Comparison of ENCODE assay signal across 17 cellular contexts in the genomic region with DNA sequence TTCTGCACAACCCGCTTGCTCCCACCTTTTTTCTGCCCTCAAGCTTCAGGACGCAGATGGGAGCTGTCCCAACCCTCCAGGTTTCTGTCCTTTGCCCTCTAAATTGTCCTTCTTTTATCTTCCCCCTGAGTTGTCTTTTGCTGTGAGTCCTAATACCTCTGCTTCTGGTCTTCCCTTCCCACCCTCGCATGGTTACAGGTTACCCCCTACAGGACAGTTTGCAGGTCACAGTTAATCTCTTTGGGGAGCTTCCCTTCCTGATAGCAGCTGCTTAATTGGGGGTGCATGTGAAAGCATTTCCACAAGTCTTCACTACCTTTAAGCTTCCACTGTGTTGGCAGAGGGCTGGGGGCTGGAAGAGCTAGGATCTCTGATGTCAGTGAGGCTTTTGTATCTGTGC.
DNase-seq lines count a peak whose midpoint lies in the region; TF ChIP-seq lines count a peak whose summit lies in the region.
"Had no signal": no experiment of that assay in that cellular context is flagged by ENCODE, and none has a peak within 500 bp of the region (broad histone marks: within the 10 kb centered on the region; RNA-seq: fewer than 3 reads in every experiment).

No MANE protein-coding gene starts in this region.

- H3K4me1 ChIP-seq in H9 (ENCODE audit: insufficient read depth, low read length), result no peaks in the 10 kb centered on the region
- no peaks in the 10 kb centered on the region for H3K4me1 ChIP-seq in endodermal cell (ENCODE audit: control insufficient read depth, insufficient read depth, low read length)
- H3K4me1 ChIP-seq: Caco-2, HAP-1 had no signal

- H3K4me3 Mint-ChIP-seq in H9 (no peak overlapping the region), endodermal cell (no peak overlapping the region)
- H3K4me3 Mint-ChIP-seq: CD4-positive, alpha-beta T cell had no signal

- H3K4me1 Mint-ChIP-seq in H9, result no peaks in the 10 kb centered on the region
- no peaks in the 10 kb centered on the region for H3K4me1 Mint-ChIP-seq in endodermal cell

- no peaks in the 10 kb centered on the region for H3K79me1 ChIP-seq in H9 (ENCODE audit: insufficient read depth, low read depth, low read length, poor library complexity, severe bottlenecking)

- H2BK12ac ChIP-seq in H9 (ENCODE audit: insufficient read length, low read depth, low read length), result no peak overlapping the region

- no peak overlapping the region for H2AFZ ChIP-seq in H9 (ENCODE audit: low read length)
- H2AFZ ChIP-seq: GM23248 had no signal

- H4K8ac ChIP-seq in H9 (replicated peaks; ENCODE audit: insufficient read length, low read depth, low read length), result no peak overlapping the region

- H3K23me2 ChIP-seq in H9 (ENCODE audit: insufficient read length, low read depth, low read length, poor library complexity, severe bottlenecking), result no peaks in the 10 kb centered on the region

- H3K4me3 ChIP-seq in endodermal cell (ENCODE audit: low read length), result no peak overlapping the region
- H3K4me3 ChIP-seq: GM23248, HAP-1 had no signal

- H3K18ac ChIP-seq in H9 (ENCODE audit: insufficient read length, low read depth, low read length), result no peak overlapping the region

- no peak overlapping the region for H2BK15ac ChIP-seq in H9 (ENCODE audit: low read depth, low read length)

- peaks cover 0 to 6% of the 10 kb centered on the region in 2 experiments; a peak in 3 of 5 replicates for H3K9me3 Mint-ChIP-seq in H9
- H3K9me3 Mint-ChIP-seq in endodermal cell, result no peaks in the 10 kb centered on the region

- H3K27me3 ChIP-seq in H9 (ENCODE audit: insufficient read depth, low read length) (no peaks in the 10 kb centered on the region), endodermal cell (ENCODE audit: control insufficient read depth, insufficient read depth, low read length, poor library complexity, severe bottlenecking) (no peaks in the 10 kb centered on the region)

- H3K4me2 ChIP-seq in H9 (ENCODE audit: insufficient read depth, insufficient read length, low read length), result no peak overlapping the region

- no peak overlapping the region for H3K9ac ChIP-seq in H9 (ENCODE audit: extremely low read depth, insufficient read length, low read length)
- H3K9ac ChIP-seq in endodermal cell (ENCODE audit: extremely low read depth, low read length, poor library complexity, severe bottlenecking), result no peak overlapping the region
- H3K9ac ChIP-seq: GM23248 had no signal

- H3K27ac Mint-ChIP-seq in H9, result peak overlapping the region in 1 of 3 experiments; percentile 48; a peak in 1 of 7 replicates
- H3K27ac Mint-ChIP-seq in endodermal cell, result no peak overlapping the region
- H3K27ac Mint-ChIP-seq: CD4-positive, alpha-beta T cell had no signal

- H3K9me3 ChIP-seq in H9 (ENCODE audit: control insufficient read depth, low read depth, low read length) (no peaks in the 10 kb centered on the region), endodermal cell (ENCODE audit: control insufficient read depth, low read length) (no peaks in the 10 kb centered on the region)
- H3K9me3 ChIP-seq: HAP-1 had no signal

- no peak overlapping the region for H4K91ac ChIP-seq in H9 (ENCODE audit: insufficient read length, low read depth, low read length)

- no peak overlapping the region for H2AK5ac ChIP-seq in H9 (ENCODE audit: insufficient read length, low read length)

- H3K4ac ChIP-seq in H9 (ENCODE audit: low read depth, low read length), result no peak overlapping the region

- no CpG with 5 or more reads among the region's 3 CpGs for WGBS in H9 (ENCODE audit: extremely low coverage, insufficient read length, low lambda C conversion rate)
- whole genome bisulfite sequencing in endodermal cell (ENCODE audit: insufficient coverage in 1 of 2, insufficient read length in 1 of 2), 2 experiments, result 75 to 94% methylated on average over 2 to 3 of the region's 3 CpGs

- H3K27ac ChIP-seq in H9 (ENCODE audit: insufficient read length, low read depth, low read length) (no peak overlapping the region), endodermal cell (ENCODE audit: low read depth, low read length) (no peak overlapping the region)
- H3K27ac ChIP-seq: C4-2B, GM23248, HL-60 had no signal

- H2BK5ac ChIP-seq in H9 (ENCODE audit: insufficient read length, low read length), result no peak overlapping the region

- TF ChIP-seq CTCF in H9 (conservative IDR thresholded peaks at IDR 0.05) (peak; percentile 45; the same call in 2 of the 3 replicates), endodermal cell (conservative IDR thresholded peaks at IDR 0.05) (peak; percentile 52)

- H3K27me3 Mint-ChIP-seq in H9 (ENCODE audit: low read depth) (peaks cover 4% of the 10 kb centered on the region), endodermal cell (ENCODE audit: insufficient read depth) (peaks cover 2% of the 10 kb centered on the region)

- no peaks in the 10 kb centered on the region for H3K79me2 ChIP-seq in H9 (ENCODE audit: insufficient read depth, low read length)

- H3K56ac ChIP-seq in H9 (ENCODE audit: insufficient read length, low read depth, low read length), result no peak overlapping the region

- no peak overlapping the region for H3T11ph ChIP-seq in H9 (ENCODE audit: low read length)

- H3K14ac ChIP-seq in H9 (ENCODE audit: insufficient read depth, low read length), result no peak overlapping the region

- DNase-seq in H9 (no peak), RPMI8226 (peak; percentile 23), endodermal cell (peak; percentile 48), dermis blood vessel endothelial cell (no peak), NCI-H1092 (lab: John Stamatoyannopoulos, UW) (no peak), amygdala (lab: John Stamatoyannopoulos, UW) (no peak), amniotic stem cell (lab: John Stamatoyannopoulos, UW) (no peak)
- DNase-seq: ACHN; AML-193; Caco-2; CD4-positive, alpha-beta T cell; GM23248; IMR-90; KBM-7 had no signal

- no peak overlapping the region for H4K5ac ChIP-seq in H9 (ENCODE audit: insufficient read length, low read depth, low read length)

- no peaks in the 10 kb centered on the region for H3K36me3 ChIP-seq in endodermal cell (ENCODE audit: control insufficient read depth, insufficient read depth, low read length)
- H3K36me3 ChIP-seq: HAP-1 had no signal

- H2BK20ac ChIP-seq in H9 (ENCODE audit: low read depth, low read length, poor library complexity, severe bottlenecking), result no peak overlapping the region

- H2BK120ac ChIP-seq in H9 (ENCODE audit: low read depth, low read length, poor library complexity, severe bottlenecking), result no peak overlapping the region

- H3K36me3 Mint-ChIP-seq in H9 (ENCODE audit: insufficient read depth in 1 of 3, low read depth in 3 of 3), result peaks cover 0 to 3% (median 0%) of the 10 kb centered on the region in 3 experiments; a peak in 1 of 7 replicates
- H3K36me3 Mint-ChIP-seq in endodermal cell (ENCODE audit: low read depth), result no peaks in the 10 kb centered on the region

- no peak overlapping the region for H3K23ac ChIP-seq in H9 (ENCODE audit: insufficient read length, low read depth, low read length)

- H4K20me1 ChIP-seq in H9 (ENCODE audit: control insufficient read depth, insufficient read depth, insufficient read length), result no peaks in the 10 kb centered on the region

Comparison
In these comparisons a context has a peak if more than half of its experiments do, and no peak if none do; other contexts are left out.
1. DNase-seq: peak in RPMI8226 (single experiment) and endodermal cell (single experiment); none in H9 (single experiment), dermis blood vessel endothelial cell (single experiment), NCI-H1092 (single experiment), amygdala (0 of 56) and amniotic stem cell (single experiment).